Comparison of ENCODE assay signal across 8 cellular contexts in the genomic region with DNA sequence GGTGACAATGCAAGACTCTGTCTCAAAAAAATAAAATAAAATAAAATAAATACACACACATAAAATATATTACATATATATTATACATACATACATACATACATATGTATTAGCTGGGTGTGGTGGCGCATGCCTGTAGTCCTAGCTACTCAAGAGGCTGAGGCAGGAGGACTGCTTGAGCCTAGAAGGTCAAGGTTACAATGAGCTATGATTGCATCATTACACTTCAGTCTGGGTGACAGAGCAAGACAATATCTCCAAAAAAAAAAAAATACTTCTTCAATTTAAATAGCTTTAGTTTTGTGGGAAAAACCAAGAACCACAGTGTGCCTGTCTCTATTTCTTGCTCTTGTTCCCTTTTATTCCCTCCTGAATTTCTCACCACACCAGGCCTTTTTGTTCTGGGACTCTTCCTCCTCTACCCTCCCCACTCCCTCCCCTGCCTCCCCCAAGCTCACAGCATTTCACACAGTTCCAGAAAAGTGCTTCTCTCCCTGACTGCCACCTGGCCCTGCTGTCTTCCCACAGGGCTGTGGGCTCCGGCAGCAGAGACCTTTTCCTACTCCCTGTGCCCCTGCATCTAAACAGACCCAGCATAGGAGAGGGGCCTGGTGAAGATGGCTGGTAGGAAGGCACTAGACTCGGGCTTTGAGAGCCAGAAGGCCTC. TPM values are rescaled to one million over a fixed set of nuclear protein-coding genes. Genes with fewer than 3 reads are reported as not detected.
DNase-seq lines count a peak whose midpoint lies in the region; ATAC-seq, FAIRE-seq and TF ChIP-seq lines count a peak whose summit lies in the region.

No MANE protein-coding gene starts in this region.

- no peak overlapping the region for H4K8ac ChIP-seq in IMR-90 (ENCODE audit: low read depth in 2 of 2, low read length in 2 of 2)

- H4K91ac ChIP-seq in IMR-90 (ENCODE audit: insufficient read depth, low read depth, low read length), result no peak overlapping the region

- no peak overlapping the region for H2BK20ac ChIP-seq in IMR-90 (ENCODE audit: low read depth, low read length)

- DNase-seq in activated CD4-positive, alpha-beta T cell treated with anti-CD3 and anti-CD28 coated beads, Interleukin-2, amount 10 ng/mL, durations not matched to agents 7 days and 5 days, result no peak
- DNase-seq in activated CD4-positive, alpha-beta T cell treated with anti-CD3 and anti-CD28 coated beads for 4 hours, result no peak
- DNase-seq in IMR-90 (no peak), kidney (no peak), Caco-2 (no peak)
- DNase-seq in activated naive CD8-positive, alpha-beta T cell treated with anti-CD3 and anti-CD28 coated beads, Interleukin-2, amount 10 ng/mL, durations not matched to agents 7 days and 5 days, result no peak
- DNase-seq in stimulated activated naive CD8-positive, alpha-beta T cell treated with anti-CD3 and anti-CD28 coated beads, Interleukin-15, Interleukin-2, amounts not matched to agents 100 U/mL and 50 U/mL, for 24 hours, result no peak

- intact Hi-C loops in IMR-90 (cut with micrococcal nuclease), result loop anchor here (5.0 to 10.0 kb wide), 2 partner anchors 90 to 272 kb away; a partner anchor contains a TSS
- intact Hi-C loops in kidney (cut with DNase I), result no loop called here
- intact Hi-C loops in Caco-2 (cut with micrococcal nuclease; ENCODE audit: unreplicated experiment), result no loop called here

- H3K4me3 ChIP-seq in IMR-90 (ENCODE audit: insufficient read depth, low read depth, low read length) (no peak overlapping the region), kidney (ENCODE audit: low read length in 2 of 2) (no peak overlapping the region), Caco-2 (ENCODE audit: low read depth, low read length) (no peak overlapping the region)

- no peak overlapping the region for H2BK5ac ChIP-seq in IMR-90 (ENCODE audit: low read depth, low read length, poor library complexity, severe bottlenecking)

- no peak for ATAC-seq in IMR-90 (ENCODE audit: low read depth)
- peak; percentile 32 for ATAC-seq in activated naive CD8-positive, alpha-beta T cell treated with anti-CD3 and anti-CD28 coated beads, Interleukin-2, amount 10 ng/mL, durations not matched to agents 7 days and 5 days (ENCODE audit: low read depth)
- ATAC-seq in stimulated activated naive CD8-positive, alpha-beta T cell treated with anti-CD3 and anti-CD28 coated beads, Interleukin-15, Interleukin-2, amounts not matched to agents 100 U/mL and 50 U/mL, for 24 hours, result peak; percentile 29
- ATAC-seq in GM21381 (IDR thresholded peaks at IDR 0.05; ENCODE audit: unreplicated experiment), result no peak

- H3K23ac ChIP-seq in IMR-90 (ENCODE audit: low read depth, low read length), result no peak overlapping the region; the same call in 1 of the 2 replicates

- H2AFZ ChIP-seq in IMR-90 (replicated peaks; ENCODE audit: low read length, poor library complexity), result no peak overlapping the region

- no peaks in the 10 kb centered on the region for H3K9me3 Mint-ChIP-seq in activated CD4-positive, alpha-beta T cell treated with anti-CD3 and anti-CD28 coated beads, Interleukin-2, amount 10 ng/mL, durations not matched to agents 7 days and 5 days
- no peaks in the 10 kb centered on the region for H3K9me3 Mint-ChIP-seq in activated naive CD8-positive, alpha-beta T cell treated with anti-CD3 and anti-CD28 coated beads, Interleukin-2, amount 10 ng/mL, durations not matched to agents 7 days and 5 days
- H3K9me3 Mint-ChIP-seq in Caco-2 (ENCODE audit: unreplicated experiment), result no peaks in the 10 kb centered on the region

- no peaks in the 10 kb centered on the region for H4K20me1 ChIP-seq in IMR-90 (ENCODE audit: insufficient read depth, low read length)

- POLR2A ChIA-PET in activated CD4-positive, alpha-beta T cell treated with anti-CD3 and anti-CD28 coated beads, Interleukin-2, amount 10 ng/mL, durations not matched to agents 7 days and 5 days (lab: Charles Lee), result no interaction called here
- POLR2A ChIA-PET in IMR-90 (lab: Charles Lee; ENCODE audit: unreplicated experiment) (no interaction called here), Caco-2 (lab: Charles Lee) (interaction anchor here (1.0 to 1.1 kb wide), 2 partner anchors 104 to 106 kb away, joined by 3 read pairs; no protein-coding TSS in a partner anchor)
- POLR2A ChIA-PET in activated naive CD8-positive, alpha-beta T cell treated with anti-CD3 and anti-CD28 coated beads, Interleukin-2, amount 10 ng/mL, durations not matched to agents 7 days and 5 days (lab: Charles Lee), result interaction anchor here (0.7 to 4.1 kb wide), 8 partner anchors 9 to 537 kb away, joined by 3 to 46 read pairs (median 4); a partner anchor contains a TSS

- peaks cover 2% of the 10 kb centered on the region; the same call in 1 of the 2 replicates for H3K27me3 ChIP-seq in IMR-90 (ENCODE audit: control insufficient read depth, insufficient read depth, low read length)
- no peaks in the 10 kb centered on the region for H3K27me3 ChIP-seq in Caco-2 (replicated peaks; ENCODE audit: control insufficient read depth, insufficient read depth, low read length)

- no peak for TF ChIP-seq POLR2A in IMR-90 (IDR thresholded peaks at IDR 0.05; ENCODE audit: low read depth, low read length)

- H3K27ac Mint-ChIP-seq in activated CD4-positive, alpha-beta T cell treated with anti-CD3 and anti-CD28 coated beads, Interleukin-2, amount 10 ng/mL, durations not matched to agents 7 days and 5 days, result peak overlapping the region; percentile 73
- peak overlapping the region; percentile 87 for H3K27ac Mint-ChIP-seq in activated naive CD8-positive, alpha-beta T cell treated with anti-CD3 and anti-CD28 coated beads, Interleukin-2, amount 10 ng/mL, durations not matched to agents 7 days and 5 days
- H3K27ac Mint-ChIP-seq in Caco-2 (ENCODE audit: unreplicated experiment), result no peak overlapping the region

- no peak overlapping the region for H4K5ac ChIP-seq in IMR-90 (ENCODE audit: low read depth, low read length)

- no peaks in the 10 kb centered on the region for H3K27me3 Mint-ChIP-seq in activated CD4-positive, alpha-beta T cell treated with anti-CD3 and anti-CD28 coated beads, Interleukin-2, amount 10 ng/mL, durations not matched to agents 7 days and 5 days
- no peaks in the 10 kb centered on the region for H3K27me3 Mint-ChIP-seq in activated naive CD8-positive, alpha-beta T cell treated with anti-CD3 and anti-CD28 coated beads, Interleukin-2, amount 10 ng/mL, durations not matched to agents 7 days and 5 days
- H3K27me3 Mint-ChIP-seq in Caco-2 (ENCODE audit: insufficient read depth, unreplicated experiment), result no peaks in the 10 kb centered on the region

- no TSS peak for BruUV-seq in IMR-90 (replicated peaks; lab: Mats Ljungman, UMichigan)
- no TSS peak for BruUV-seq in Caco-2 (replicated peaks; lab: Mats Ljungman, UMichigan)

- H2BK15ac ChIP-seq in IMR-90 (ENCODE audit: low read depth, low read length), result no peak overlapping the region

- no peak overlapping the region for H3K4me3 Mint-ChIP-seq in activated CD4-positive, alpha-beta T cell treated with anti-CD3 and anti-CD28 coated beads, Interleukin-2, amount 10 ng/mL, durations not matched to agents 7 days and 5 days
- peak overlapping the region; percentile 54 for H3K4me3 Mint-ChIP-seq in activated naive CD8-positive, alpha-beta T cell treated with anti-CD3 and anti-CD28 coated beads, Interleukin-2, amount 10 ng/mL, durations not matched to agents 7 days and 5 days
- H3K4me3 Mint-ChIP-seq in Caco-2 (ENCODE audit: unreplicated experiment), result no peak overlapping the region

- no peaks in the 10 kb centered on the region for H3K36me3 Mint-ChIP-seq in activated CD4-positive, alpha-beta T cell treated with anti-CD3 and anti-CD28 coated beads, Interleukin-2, amount 10 ng/mL, durations not matched to agents 7 days and 5 days (ENCODE audit: low read depth)
- H3K36me3 Mint-ChIP-seq in activated naive CD8-positive, alpha-beta T cell treated with anti-CD3 and anti-CD28 coated beads, Interleukin-2, amount 10 ng/mL, durations not matched to agents 7 days and 5 days, result no peaks in the 10 kb centered on the region
- H3K36me3 Mint-ChIP-seq in Caco-2 (ENCODE audit: insufficient read depth, unreplicated experiment), result no peaks in the 10 kb centered on the region

- H3K4me1 Mint-ChIP-seq in activated CD4-positive, alpha-beta T cell treated with anti-CD3 and anti-CD28 coated beads, Interleukin-2, amount 10 ng/mL, durations not matched to agents 7 days and 5 days, result peaks cover 34% of the 10 kb centered on the region
- peaks cover 26% of the 10 kb centered on the region for H3K4me1 Mint-ChIP-seq in activated naive CD8-positive, alpha-beta T cell treated with anti-CD3 and anti-CD28 coated beads, Interleukin-2, amount 10 ng/mL, durations not matched to agents 7 days and 5 days
- peaks cover 14% of the 10 kb centered on the region for H3K4me1 Mint-ChIP-seq in Caco-2 (ENCODE audit: low read depth, unreplicated experiment)

- no peak overlapping the region for H2BK120ac ChIP-seq in IMR-90 (ENCODE audit: low read depth, low read length)

- H3K9me3 ChIP-seq in IMR-90 (ENCODE audit: control insufficient read depth, insufficient read depth, low read length), result no peaks in the 10 kb centered on the region
- no peaks in the 10 kb centered on the region for H3K9me3 ChIP-seq in kidney (ENCODE audit: control insufficient read depth in 1 of 2, low read length in 2 of 2)
- H3K9me3 ChIP-seq in Caco-2, result no peaks in the 10 kb centered on the region

- in situ Hi-C loops in IMR-90 (cut with MboI; ENCODE audit: low sequenced_read_pairs), result loop anchor here (25.0 kb wide), 1 partner anchor 835 kb away; a partner anchor contains a TSS

- H3K36me3 ChIP-seq in IMR-90 (ENCODE audit: control insufficient read depth, insufficient read depth, low read length) (no peaks in the 10 kb centered on the region), kidney (ENCODE audit: control insufficient read depth in 1 of 2, insufficient read depth in 2 of 2, low read length in 2 of 2) (no peaks in the 10 kb centered on the region), Caco-2 (ENCODE audit: control insufficient read depth, insufficient read depth, low read length) (no peaks in the 10 kb centered on the region)

- H3K4ac ChIP-seq in IMR-90 (ENCODE audit: low read depth, low read length), result no peak overlapping the region

- TF ChIP-seq RAD21 in IMR-90 (IDR thresholded peaks at IDR 0.05; ENCODE audit: low read length), result no peak

- H3K27ac ChIP-seq in IMR-90 (ENCODE audit: insufficient read depth, low read length) (no peak overlapping the region), kidney (ENCODE audit: low read depth in 2 of 2, low read length in 2 of 2) (no peak overlapping the region)

- CTCF ChIA-PET in activated CD4-positive, alpha-beta T cell treated with anti-CD3 and anti-CD28 coated beads, Interleukin-2, amount 10 ng/mL, durations not matched to agents 7 days and 5 days (lab: Charles Lee), result interaction anchor here (0.6 to 4.5 kb wide), 12 partner anchors 9 to 166 kb away, joined by 3 to 87 read pairs (median 6); a partner anchor contains a TSS
- CTCF ChIA-PET in IMR-90 (lab: Yijun Ruan, JAX) (interaction anchor here (3.0 kb wide), 1 partner anchor 106 kb away, joined by 19 read pairs; no protein-coding TSS in a partner anchor), Caco-2 (lab: Charles Lee) (interaction anchor here (0.6 to 6.1 kb wide), 7 partner anchors 24 to 105 kb away, joined by 3 to 155 read pairs (median 6); a partner anchor contains a TSS)

- TF ChIP-seq CTCF in IMR-90 (conservative IDR thresholded peaks at IDR 0.05; ENCODE audit: low read depth, low read length) (no peak), kidney (IDR thresholded peaks at IDR 0.05; ENCODE audit: borderline replicate concordance, extremely low read depth, insufficient read depth) (no peak), Caco-2 (IDR thresholded peaks at IDR 0.05; ENCODE audit: insufficient read depth in 1 of 2, low read depth in 1 of 2, low read length in 1 of 2, severe bottlenecking in 1 of 2, unreplicated experiment in 1 of 2) (no peak)

- H3K9me1 ChIP-seq in IMR-90 (ENCODE audit: insufficient read depth, low read length), result no peaks in the 10 kb centered on the region

- H3K56ac ChIP-seq in IMR-90 (ENCODE audit: extremely low read depth, insufficient read depth, low read length), result no peak overlapping the region

- H3K79me1 ChIP-seq in IMR-90 (ENCODE audit: low read depth in 1 of 2, low read length in 2 of 2), result no peaks in the 10 kb centered on the region

- no peak overlapping the region for H2AK5ac ChIP-seq in IMR-90 (ENCODE audit: low read depth, low read length)

- no peaks in the 10 kb centered on the region for H3K4me1 ChIP-seq in IMR-90 (ENCODE audit: control insufficient read depth, insufficient read depth, low read length)
- no peaks in the 10 kb centered on the region for H3K4me1 ChIP-seq in kidney (ENCODE audit: control insufficient read depth in 1 of 2, insufficient read depth in 1 of 2, low read depth in 1 of 2, low read length in 2 of 2)
- H3K4me1 ChIP-seq in Caco-2, result peaks cover 13% of the 10 kb centered on the region; the same call in 1 of the 2 replicates

- H3K14ac ChIP-seq in IMR-90 (replicated peaks; ENCODE audit: low read depth, low read length), result no peak overlapping the region

- no peak overlapping the region for H3K9ac ChIP-seq in IMR-90 (ENCODE audit: low read depth, low read length)
- no peak overlapping the region for H3K9ac ChIP-seq in kidney (ENCODE audit: low read length in 2 of 2)

- no peak overlapping the region for H3K18ac ChIP-seq in IMR-90 (ENCODE audit: low read depth, low read length)

- H2AK9ac ChIP-seq in IMR-90 (replicated peaks; ENCODE audit: low read depth, low read length, poor library complexity), result no peak overlapping the region

- no peak overlapping the region for H3K4me2 ChIP-seq in IMR-90 (ENCODE audit: low read depth, low read length)

- FAIRE-seq in kidney (lab: Jason Lieb, UNC), result no peak

- dilution Hi-C loops in IMR-90 (cut with HindIII; ENCODE audit: low sequenced_read_pairs, unreplicated experiment), result no loop called here

- WGBS in IMR-90 (ENCODE audit: extremely low coverage in 2 of 2, insufficient read length in 1 of 2), 2 experiments, result no CpG with 5 or more reads among the region's 3 CpGs

RNA-seq across cellular contexts. Expression of a gene that starts 1.3 kb away (rescaled TPM):
- under 1 TPM; 0.07 to 0.08 TPM for total RNA-seq in activated CD4-positive, alpha-beta T cell treated with anti-CD3 and anti-CD28 coated beads, Interleukin-2, amount 10 ng/mL, durations not matched to agents 7 days and 5 days
- not detected in 2 replicates for total RNA-seq in IMR-90 (2012; rRNA removed)
- 0.10 TPM in 1 of 2 replicates, not detected in the other for polyA plus RNA-seq in IMR-90 (2012; rRNA removed)
- not detected in 2 replicates for polyA plus RNA-seq in IMR-90 (2012; cell fraction: cytosol; rRNA removed)
- 0.05 and 0.06 TPM in 2 replicates for polyA plus RNA-seq in IMR-90 (2012; cell fraction: nucleus; rRNA removed; ENCODE audit: low replicate concordance)
- under 1 TPM; 0.22 to 0.60 TPM for total RNA-seq in activated naive CD8-positive, alpha-beta T cell treated with anti-CD3 and anti-CD28 coated beads, Interleukin-2, amount 10 ng/mL, durations not matched to agents 7 days and 5 days
- not detected for total RNA-seq in kidney
- polyA plus RNA-seq in kidney (ENCODE audit: insufficient read depth, low read depth, low replicate concordance), result not detected
- total RNA-seq in Caco-2 (2022), result not detected in 2 replicates

Comparison
In these comparisons a context has a peak if more than half of its experiments do, and no peak if none do; other contexts are left out.
1. ATAC-seq: peak in activated naive CD8-positive, alpha-beta T cell treated with anti-CD3 and anti-CD28 coated beads, Interleukin-2, amount 10 ng/mL, durations not matched to agents 7 days and 5 days (single experiment) and stimulated activated naive CD8-positive, alpha-beta T cell treated with anti-CD3 and anti-CD28 coated beads, Interleukin-15, Interleukin-2, amounts not matched to agents 100 U/mL and 50 U/mL, for 24 hours (single experiment); none in IMR-90 (single experiment) and GM21381 (single experiment).
2. POLR2A ChIA-PET loops: an anchor here in activated naive CD8-positive, alpha-beta T cell treated with anti-CD3 and anti-CD28 coated beads, Interleukin-2, amount 10 ng/mL, durations not matched to agents 7 days and 5 days (0.7 to 4.1 kb wide) and Caco-2 (1.0 to 1.1 kb wide); none called in activated CD4-positive, alpha-beta T cell treated with anti-CD3 and anti-CD28 coated beads, Interleukin-2, amount 10 ng/mL, durations not matched to agents 7 days and 5 days and IMR-90.